Comparison of ENCODE assay signal across 9 cellular contexts in genomic region chr11:27473017-27473406, GRCh38. TPM values are rescaled to one million over a fixed set of nuclear protein-coding genes. Genes with fewer than 3 reads are reported as not detected.
DNase-seq lines count a peak whose midpoint lies in the region; ATAC-seq, FAIRE-seq and TF ChIP-seq lines count a peak whose summit lies in the region.
"Had no signal": no experiment of that assay in that cellular context is flagged by ENCODE, and none has a peak within 500 bp of the region (broad histone marks: within the 10 kb centered on the region; RNA-seq: fewer than 3 reads in every experiment).

No MANE protein-coding gene starts in this region.

- H2BK12ac ChIP-seq in mesenchymal stem cell (ENCODE audit: low read length in 2 of 2): no peak overlapping the region

- FAIRE-seq in bronchial epithelial cell (lab: Jason Lieb, UNC): no peak

- H3K9me3 Mint-ChIP-seq in activated T-cell treated with anti-CD3 and anti-CD28 coated beads, Interleukin-2, amount 50 U/mL, for 4 hours: no peaks in the 10 kb centered on the region
- H3K9me3 Mint-ChIP-seq in type B pancreatic cell: no peaks in the 10 kb centered on the region

- H3K36me3 ChIP-seq in bronchial epithelial cell (ENCODE audit: control insufficient read depth, insufficient read depth, low read length) (no peaks in the 10 kb centered on the region), mesenchymal stem cell (ENCODE audit: control insufficient read depth in 1 of 2, insufficient read depth in 2 of 2, low read depth in 1 of 2, low read length in 2 of 2) (no peaks in the 10 kb centered on the region)

- TF ChIP-seq CTCF in bronchial epithelial cell (IDR thresholded peaks at IDR 0.05; ENCODE audit: insufficient read depth, low read length, severe bottlenecking): no peak
- TF ChIP-seq CTCF in type B pancreatic cell (conservative IDR thresholded peaks at IDR 0.05): no peak

- peaks cover 15% of the 10 kb centered on the region for H3K27me3 Mint-ChIP-seq in activated T-cell treated with anti-CD3 and anti-CD28 coated beads, Interleukin-2, amount 50 U/mL, for 4 hours (ENCODE audit: low read depth)
- peaks cover 11% of the 10 kb centered on the region for H3K27me3 Mint-ChIP-seq in type B pancreatic cell

- H4K91ac ChIP-seq in mesenchymal stem cell (ENCODE audit: low read length): no peak overlapping the region

- peaks cover 13% of the 10 kb centered on the region for H3K4me1 Mint-ChIP-seq in activated T-cell treated with anti-CD3 and anti-CD28 coated beads, Interleukin-2, amount 50 U/mL, for 4 hours (ENCODE audit: low read depth)
- H3K4me1 Mint-ChIP-seq in type B pancreatic cell (ENCODE audit: unreplicated experiment): peaks cover 26% of the 10 kb centered on the region

- H3K18ac ChIP-seq in mesenchymal stem cell (ENCODE audit: low read depth in 1 of 2, low read length in 2 of 2): no peak overlapping the region

- peak overlapping the region; percentile 75 for H3K4me3 ChIP-seq in bronchial epithelial cell (ENCODE audit: low read depth, low read length)
- H3K4me3 ChIP-seq in mesenchymal stem cell (ENCODE audit: insufficient read depth in 1 of 2, low read depth in 1 of 2, low read length in 2 of 2): peak overlapping the region; percentile 86 to 95

- 23% methylated on average over 6 of the region's 9 CpGs for WGBS in mesenchymal stem cell

- H3K9me3 ChIP-seq in mesenchymal stem cell (ENCODE audit: control insufficient read depth, low read length): no peaks in the 10 kb centered on the region

- H3K4ac ChIP-seq in mesenchymal stem cell (ENCODE audit: low read depth in 1 of 2, low read length in 2 of 2): no peak overlapping the region

- H3K4me1 ChIP-seq in mesenchymal stem cell (ENCODE audit: control insufficient read depth, insufficient read depth, low read depth, low read length): no peaks in the 10 kb centered on the region

- no peak overlapping the region for H2AK5ac ChIP-seq in mesenchymal stem cell (ENCODE audit: low read length, severe bottlenecking)

- H2BK5ac ChIP-seq in mesenchymal stem cell (ENCODE audit: low read depth, low read length, poor library complexity, severe bottlenecking): no peak overlapping the region

- H3K4me3 Mint-ChIP-seq in activated T-cell treated with anti-CD3 and anti-CD28 coated beads, Interleukin-2, amount 50 U/mL, for 4 hours: peak overlapping the region; percentile 92
- H3K4me3 Mint-ChIP-seq in type B pancreatic cell: peak overlapping the region; percentile 96

- no peak for DNase-seq in activated T-cell treated with anti-CD3 and anti-CD28 coated beads, Interleukin-2, amount 50 U/mL, for 4 hours
- no peak for DNase-seq in activated T-cell treated with anti-CD3 and anti-CD28 coated beads, Interleukin-2, amount 50 U/mL, for 48 hours
- no peak for DNase-seq in bronchial epithelial cell (ENCODE audit: low read depth)
- no peak for DNase-seq in mesenchymal stem cell
- no peak for DNase-seq in type B pancreatic cell (ENCODE audit: extremely low spot score, unreplicated experiment)
- DNase-seq in D341Med (ENCODE audit: low spot score): no peak

- peak overlapping the region; percentile 93 for H3K27ac Mint-ChIP-seq in type B pancreatic cell

- H3K4me2 ChIP-seq in mesenchymal stem cell (ENCODE audit: low read length, poor library complexity, severe bottlenecking): peak overlapping the region; percentile 62

- no peak overlapping the region for H2AFZ ChIP-seq in mesenchymal stem cell (ENCODE audit: low read depth, low read length)

- peak overlapping the region; percentile 35 for H3K27ac ChIP-seq in mesenchymal stem cell (ENCODE audit: low read length, poor library complexity, severe bottlenecking)

- H4K8ac ChIP-seq in mesenchymal stem cell (ENCODE audit: low read length): no peak overlapping the region

- no peak overlapping the region for H2BK15ac ChIP-seq in mesenchymal stem cell (ENCODE audit: low read depth, poor library complexity, severe bottlenecking)

- no peaks in the 10 kb centered on the region for H3K36me3 Mint-ChIP-seq in activated T-cell treated with anti-CD3 and anti-CD28 coated beads, Interleukin-2, amount 50 U/mL, for 4 hours (ENCODE audit: insufficient read depth)
- no peaks in the 10 kb centered on the region for H3K36me3 Mint-ChIP-seq in type B pancreatic cell

- H3K79me1 ChIP-seq in mesenchymal stem cell (replicated peaks; ENCODE audit: low read length, poor library complexity, severe bottlenecking): peaks cover 1% of the 10 kb centered on the region

- no peak overlapping the region for H3K23ac ChIP-seq in mesenchymal stem cell (ENCODE audit: low read length in 2 of 2)

- ATAC-seq in activated T-cell treated with anti-CD3 and anti-CD28 coated beads, Interleukin-2, amount 50 U/mL, for 4 hours: no peak
- ATAC-seq in HG02852 (IDR thresholded peaks at IDR 0.05; ENCODE audit: unreplicated experiment) (no peak), GM18861 (IDR thresholded peaks at IDR 0.05; ENCODE audit: unreplicated experiment) (no peak)

- peak overlapping the region; percentile 66 for H3K9ac ChIP-seq in mesenchymal stem cell (ENCODE audit: low read length)

- no peak overlapping the region for H2BK120ac ChIP-seq in mesenchymal stem cell (ENCODE audit: low read depth, low read length)

- no peak overlapping the region for H3K14ac ChIP-seq in mesenchymal stem cell (ENCODE audit: low read length in 2 of 2)

- H3K27me3 ChIP-seq in bronchial epithelial cell (ENCODE audit: control insufficient read depth, insufficient read depth, low read length): no peaks in the 10 kb centered on the region
- no peaks in the 10 kb centered on the region for H3K27me3 ChIP-seq in mesenchymal stem cell (ENCODE audit: control insufficient read depth in 1 of 2, insufficient read depth in 1 of 2, low read length in 2 of 2)

RNA-seq across cellular contexts. Expression of gene LGR4, which starts 0.4 kb away (rescaled TPM):
- under 1 TPM; 0.21 to 0.61 (median 0.57) TPM for total RNA-seq in activated T-cell treated with anti-CD3 and anti-CD28 coated beads, Interleukin-2, amount 50 U/mL, for 4 hours
- total RNA-seq in bronchial epithelial cell (12.3 and 17.4 TPM in 2 replicates), type B pancreatic cell (ENCODE audit: low replicate concordance) (39.6 and 54.5 TPM in 2 replicates)
- polyA plus RNA-seq in mesenchymal stem cell (2013, experiment 1 of 2): 9.9 TPM
- polyA plus RNA-seq in mesenchymal stem cell (2013, experiment 2 of 2): 10.9 TPM
- total RNA-seq: T-helper 1 cell treated with Interleukin-12 subunit alpha and Interleukin-12 subunit beta and Interleukin-4 antibody, amounts not matched to agents 30 ng/mL and 1 ng/mL, for 36 hours had no signal

RNA-seq across cellular contexts. Expression of gene LIN7C, which starts 33.6 kb away (rescaled TPM):
- total RNA-seq in activated T-cell treated with anti-CD3 and anti-CD28 coated beads, Interleukin-2, amount 50 U/mL, for 4 hours: 10 to 100 TPM; 41.0 to 51.4 (median 44.4) TPM
- total RNA-seq in bronchial epithelial cell: 93.7 and 100 TPM in 2 replicates
- polyA plus RNA-seq in mesenchymal stem cell (2013, experiment 1 of 2): 15.5 TPM
- polyA plus RNA-seq in mesenchymal stem cell (2013, experiment 2 of 2): 16.2 TPM
- 30.1 and 31.1 TPM in 2 replicates for total RNA-seq in type B pancreatic cell (ENCODE audit: low replicate concordance)
